In genomic region chr19:31316201-31316951, GRCh38 we compare ENCODE assay signal across 1 cellular context.
TF ChIP-seq lines count a peak whose summit lies in the region.

No MANE protein-coding gene starts in this region.

TF ChIP-seq in H1, 55 proteins besides CTCF, POLR2A, EP300 and RAD21:
- TF ChIP-seq POLR2AphosphoS5 (IDR thresholded peaks at IDR 0.05; ENCODE audit: low read depth, low read length) (no peak), SP4 (IDR thresholded peaks at IDR 0.05; ENCODE audit: low read length) (no peak), CEBPB (IDR thresholded peaks at IDR 0.05; ENCODE audit: low read depth, low read length) (peak; percentile 75; the same call in 1 of the 2 replicates), TCF12 (IDR thresholded peaks at IDR 0.05; ENCODE audit: low read depth, low read length) (no peak), CREB1 (IDR thresholded peaks at IDR 0.05) (no peak)
